Comparison of ENCODE assay signal across 8 cellular contexts in genomic region chr2:3615541-3616200, GRCh38. TPM values are rescaled to one million over a fixed set of nuclear protein-coding genes. Genes with fewer than 3 reads are reported as not detected.
"Had no signal": no experiment of that assay in that cellular context is flagged by ENCODE, and none has a peak within 500 bp of the region (broad histone marks: within the 10 kb centered on the region; RNA-seq: fewer than 3 reads in every experiment).

No MANE protein-coding gene starts in this region.

RNA-seq across cellular contexts. Expression of gene ALLC, which starts 42.3 kb away (rescaled TPM):
- total RNA-seq: HT1080, IMR-90, NCI-H460, PC-9, Peyer's patch, Right ventricle myocardium inferior, RPMI7951, SJCRH30 had no signal
- polyA plus RNA-seq: IMR-90 had no signal
